In genomic region chr2:36770542-36771287, GRCh38 we compare ENCODE assay signal across 9 cellular contexts.
DNase-seq lines count a peak whose midpoint lies in the region; ATAC-seq, FAIRE-seq and TF ChIP-seq lines count a peak whose summit lies in the region.
"Had no signal": no experiment of that assay in that cellular context is flagged by ENCODE, and none has a peak within 500 bp of the region (broad histone marks: within the 10 kb centered on the region; RNA-seq: fewer than 3 reads in every experiment).

No MANE protein-coding gene starts in this region.

- H3K27me3 ChIP-seq in PC-3 (ENCODE audit: low read length) (no peaks in the 10 kb centered on the region), keratinocyte (ENCODE audit: control insufficient read depth, extremely low read depth, insufficient read depth, low read length) (no peaks in the 10 kb centered on the region), thoracic aorta (replicated peaks; ENCODE audit: insufficient read depth) (no peaks in the 10 kb centered on the region)

- H3K4me1 Mint-ChIP-seq in activated naive CD8-positive, alpha-beta T cell treated with anti-CD3 and anti-CD28 coated beads, Interleukin-2, amount 10 ng/mL, durations not matched to agents 7 days and 5 days = peaks cover 3% of the 10 kb centered on the region

- H4K20me1 ChIP-seq in PC-3 (ENCODE audit: low read length) = no peaks in the 10 kb centered on the region
- H4K20me1 ChIP-seq in keratinocyte (ENCODE audit: control insufficient read depth, extremely low read depth, insufficient read depth, low read length) = no peaks in the 10 kb centered on the region

- H3K4me3 ChIP-seq in PC-3 (ENCODE audit: low read length) = no peak overlapping the region
- no peak overlapping the region for H3K4me3 ChIP-seq in keratinocyte (ENCODE audit: control insufficient read depth in 2 of 3, extremely low read depth in 1 of 3, insufficient read depth in 2 of 3, low read depth in 1 of 3, low read length in 3 of 3)
- no peak overlapping the region for H3K4me3 ChIP-seq in thoracic aorta

- no peaks in the 10 kb centered on the region for H3K9me3 ChIP-seq in PC-3 (ENCODE audit: low read length)
- H3K9me3 ChIP-seq in keratinocyte (ENCODE audit: control insufficient read depth, low read depth, low read length) = no peaks in the 10 kb centered on the region
- no peaks in the 10 kb centered on the region for H3K9me3 ChIP-seq in thoracic aorta

- no peak overlapping the region for H3K4me3 Mint-ChIP-seq in activated naive CD8-positive, alpha-beta T cell treated with anti-CD3 and anti-CD28 coated beads, Interleukin-2, amount 10 ng/mL, durations not matched to agents 7 days and 5 days

- H3K9ac ChIP-seq in PC-3 (ENCODE audit: low read length) (no peak overlapping the region), keratinocyte (ENCODE audit: control insufficient read depth, extremely low read depth, insufficient read depth, low read length) (no peak overlapping the region)

- dilution Hi-C loops in keratinocyte (cut with MboI; ENCODE audit: extremely low pct_ligation_motif_present, low sequenced_read_pairs) = no loop called here

- H3K27ac ChIP-seq in PC-3 (ENCODE audit: low read length) (no peak overlapping the region), keratinocyte (ENCODE audit: control insufficient read depth, insufficient read depth, low read length) (no peak overlapping the region), thoracic aorta (no peak overlapping the region)

- BruUV-seq in PC-3 (replicated peaks; lab: Mats Ljungman, UMichigan) = no TSS peak

- no peak overlapping the region for H3K27ac Mint-ChIP-seq in activated naive CD8-positive, alpha-beta T cell treated with anti-CD3 and anti-CD28 coated beads, Interleukin-2, amount 10 ng/mL, durations not matched to agents 7 days and 5 days

- ATAC-seq in activated CD4-positive, CD25-positive, alpha-beta regulatory T cell treated with anti-CD3 and anti-CD28 coated beads, Interleukin-2, amount 50 U/mL, for 24 hours = no peak
- ATAC-seq in HG02973 (IDR thresholded peaks at IDR 0.05; ENCODE audit: unreplicated experiment) = peak; percentile 59
- ATAC-seq in PC-3 = peak; percentile 69; the same call in 1 of the 2 replicates
- peak; percentile 65 for ATAC-seq in activated naive CD8-positive, alpha-beta T cell treated with anti-CD3 and anti-CD28 coated beads, Interleukin-2, amount 10 ng/mL, durations not matched to agents 7 days and 5 days (ENCODE audit: low read depth)
- no peak for ATAC-seq in thoracic aorta (ENCODE audit: insufficient number of reproducible peaks, low FRiP score, low read depth)
- ATAC-seq in GM18907 (IDR thresholded peaks at IDR 0.05; ENCODE audit: unreplicated experiment) = no peak

- H3K27me3 Mint-ChIP-seq in activated naive CD8-positive, alpha-beta T cell treated with anti-CD3 and anti-CD28 coated beads, Interleukin-2, amount 10 ng/mL, durations not matched to agents 7 days and 5 days = peaks cover 7% of the 10 kb centered on the region

- peaks cover 2% of the 10 kb centered on the region for H3K9me3 Mint-ChIP-seq in activated naive CD8-positive, alpha-beta T cell treated with anti-CD3 and anti-CD28 coated beads, Interleukin-2, amount 10 ng/mL, durations not matched to agents 7 days and 5 days

- H3K36me3 Mint-ChIP-seq in activated naive CD8-positive, alpha-beta T cell treated with anti-CD3 and anti-CD28 coated beads, Interleukin-2, amount 10 ng/mL, durations not matched to agents 7 days and 5 days = no peaks in the 10 kb centered on the region

- intact Hi-C loops in PC-3 (cut with micrococcal nuclease) = no loop called here

- H3K4me1 ChIP-seq in PC-3 (ENCODE audit: insufficient read depth, low read length) (no peaks in the 10 kb centered on the region), keratinocyte (ENCODE audit: control insufficient read depth, extremely low read depth, insufficient read depth, low read length) (no peaks in the 10 kb centered on the region), thoracic aorta (ENCODE audit: control insufficient read depth in 1 of 2, low read depth in 2 of 2) (no peaks in the 10 kb centered on the region)

- H2AFZ ChIP-seq in PC-3 (ENCODE audit: low read length) (no peak overlapping the region), keratinocyte (ENCODE audit: control insufficient read depth, low read length) (no peak overlapping the region)

- no peaks in the 10 kb centered on the region for H3K9me1 ChIP-seq in keratinocyte (ENCODE audit: control insufficient read depth, extremely low read depth, insufficient read depth, low read length)

- H3K79me2 ChIP-seq in PC-3 (ENCODE audit: low read length) = no peaks in the 10 kb centered on the region
- no peaks in the 10 kb centered on the region for H3K79me2 ChIP-seq in keratinocyte (ENCODE audit: control insufficient read depth, insufficient read depth, low read length)

- CTCF ChIA-PET in PC-3 (lab: Charles Lee) = interaction anchor here (0.6 kb wide), 1 partner anchor 111 kb away, joined by 3 read pairs; no protein-coding TSS in a partner anchor

- peak; percentile 4 for DNase-seq in activated CD4-positive, CD25-positive, alpha-beta regulatory T cell treated with anti-CD3 and anti-CD28 coated beads, Interleukin-2, amount 50 U/mL, for 16 hours (ENCODE audit: low read depth, low spot score)
- DNase-seq in PC-3 = peak; percentile 49
- peak; percentile 54 for DNase-seq in activated naive CD8-positive, alpha-beta T cell treated with anti-CD3 and anti-CD28 coated beads, Interleukin-2, amount 10 ng/mL, durations not matched to agents 7 days and 5 days
- peak; percentile 5 for DNase-seq in keratinocyte (ENCODE audit: low read depth, low spot score)
- no peak for DNase-seq in thoracic aorta (ENCODE audit: low spot score)

- H3K9me2 ChIP-seq in PC-3 (replicated peaks; ENCODE audit: low read length) = no peaks in the 10 kb centered on the region

- peak; percentile 49 for FAIRE-seq in keratinocyte (lab: Jason Lieb, UNC)
- FAIRE-seq: endometrium had no signal

- no peaks in the 10 kb centered on the region for H3F3A ChIP-seq in PC-3 (ENCODE audit: low read length, unreplicated experiment)

- no peak overlapping the region for H3K4me2 ChIP-seq in PC-3 (ENCODE audit: low read length)
- no peak overlapping the region for H3K4me2 ChIP-seq in keratinocyte (ENCODE audit: control insufficient read depth, extremely low read depth, insufficient read depth, low read depth, low read length)

- POLR2A ChIA-PET in PC-3 (lab: Charles Lee; ENCODE audit: unreplicated experiment) = no interaction called here
- POLR2A ChIA-PET in activated naive CD8-positive, alpha-beta T cell treated with anti-CD3 and anti-CD28 coated beads, Interleukin-2, amount 10 ng/mL, durations not matched to agents 7 days and 5 days (lab: Charles Lee) = no interaction called here

- peak; percentile 80 for TF ChIP-seq CTCF in PC-3 (conservative IDR thresholded peaks at IDR 0.05; ENCODE audit: low read depth, low read length)
- peak; percentile 93 to 99 (median 98) for TF ChIP-seq CTCF in keratinocyte (optimal IDR thresholded peaks at IDR 0.05 in 1 of 3, IDR thresholded peaks at IDR 0.05 in 1 of 3, conservative IDR thresholded peaks at IDR 0.05 in 1 of 3; ENCODE audit: extremely low read depth in 1 of 3, insufficient read depth in 2 of 3, low read length in 3 of 3)
- peak; percentile 16 for TF ChIP-seq CTCF in thoracic aorta (IDR thresholded peaks at IDR 0.05)

- H3K36me3 ChIP-seq in PC-3 (ENCODE audit: low read depth, low read length) = no peaks in the 10 kb centered on the region
- no peaks in the 10 kb centered on the region for H3K36me3 ChIP-seq in keratinocyte (ENCODE audit: control insufficient read depth in 2 of 2, extremely low read depth in 1 of 2, insufficient read depth in 2 of 2, low read length in 2 of 2)
- no peaks in the 10 kb centered on the region for H3K36me3 ChIP-seq in thoracic aorta

Comparison
In these comparisons a context has a peak if more than half of its experiments do, and no peak if none do; other contexts are left out.
1. ATAC-seq: peak in HG02973 (single experiment), PC-3 (single experiment) and activated naive CD8-positive, alpha-beta T cell treated with anti-CD3 and anti-CD28 coated beads, Interleukin-2, amount 10 ng/mL, durations not matched to agents 7 days and 5 days (single experiment); none in activated CD4-positive, CD25-positive, alpha-beta regulatory T cell treated with anti-CD3 and anti-CD28 coated beads, Interleukin-2, amount 50 U/mL, for 24 hours (0 of 2), thoracic aorta (single experiment) and GM18907 (single experiment).
2. CTCF ChIP-seq: peak in every context shown above with its lines; median percentile 98 in keratinocyte; 80 in PC-3; 16 in thoracic aorta.